In the genomic region with DNA sequence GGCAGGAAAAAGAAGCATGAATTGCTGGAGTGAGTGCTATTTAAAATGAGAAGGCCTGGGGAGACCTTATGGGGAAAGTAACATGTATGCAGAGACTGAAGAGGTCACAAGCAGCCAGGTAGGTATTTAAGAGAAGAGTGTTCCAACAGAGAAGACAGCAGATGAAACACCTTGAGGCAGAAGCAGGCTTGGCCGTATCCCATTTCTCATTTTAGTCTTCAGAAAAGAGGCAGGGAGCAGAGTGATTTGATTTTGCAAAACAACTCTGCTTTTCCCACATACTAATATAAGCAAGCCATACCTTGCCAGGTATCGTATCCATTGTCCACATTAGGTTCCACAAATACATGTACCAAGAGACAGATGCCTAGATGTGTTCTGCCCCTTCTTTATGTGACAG, we compare ENCODE assay signal across 8 cellular contexts.
"Had no signal": no experiment of that assay in that cellular context is flagged by ENCODE, and none has a peak within 500 bp of the region (broad histone marks: within the 10 kb centered on the region; RNA-seq: fewer than 3 reads in every experiment).

No MANE protein-coding gene starts in this region.

- H3K4me2 ChIP-seq: KMS-11 had no signal

- DNase-seq: IMR-90, KBM-7, KG1 had no signal

- H3K36me3 Mint-ChIP-seq: IgD-negative memory B cell had no signal

- H3K27ac ChIP-seq: HL-60, KMS-11 had no signal

- H3K4me1 Mint-ChIP-seq: IgD-negative memory B cell had no signal

- H3K9ac ChIP-seq: KMS-11 had no signal

- H3K27ac Mint-ChIP-seq: IgD-negative memory B cell had no signal

- H3K4me3 Mint-ChIP-seq: IgD-negative memory B cell had no signal

- H3K4me3 ChIP-seq: K562 had no signal

- ATAC-seq: HepG2, K562 had no signal
